21 cellular contexts compared by ENCODE assay signal in the genomic region with DNA sequence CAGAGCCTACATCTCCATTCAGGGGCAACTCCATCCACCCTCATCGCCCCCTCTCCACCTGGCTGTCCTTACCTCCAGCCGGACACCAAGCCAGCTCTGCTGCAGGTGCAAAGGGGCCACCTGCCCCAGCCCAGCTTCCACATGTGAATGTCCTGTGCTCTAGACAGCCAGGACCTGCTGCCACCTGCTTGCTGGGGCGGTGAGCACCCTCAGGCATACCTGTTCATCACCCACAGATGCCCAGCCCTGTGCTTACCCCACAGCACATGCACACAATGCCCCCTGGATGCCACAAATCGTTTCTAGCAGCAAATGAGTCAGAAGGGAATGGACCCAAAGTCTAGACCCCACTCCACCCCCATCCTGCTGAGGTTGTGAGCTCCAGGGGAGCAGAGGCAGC. TPM values are rescaled to one million over a fixed set of nuclear protein-coding genes. Genes with fewer than 3 reads are reported as not detected.
DNase-seq lines count a peak whose midpoint lies in the region; TF ChIP-seq lines count a peak whose summit lies in the region.
"Had no signal": no experiment of that assay in that cellular context is flagged by ENCODE, and none has a peak within 500 bp of the region (broad histone marks: within the 10 kb centered on the region; RNA-seq: fewer than 3 reads in every experiment).

No MANE protein-coding gene starts in this region.

- no peaks in the 10 kb centered on the region for H3K9me3 Mint-ChIP-seq in CD14-positive monocyte
- H3K9me3 Mint-ChIP-seq: activated T-helper 1 cell treated with anti-CD3 and anti-CD28 coated beads, Interleukin-12 subunit alpha, Interleukin-12 subunit beta, Interleukin-2, Interleukin-4 antibody, amounts not matched to agents 30 ng/mL and 10 ng/mL and 1 ng/mL, durations not matched to agents 14 hours and 24 hours and 36 hours; HFFc6; naive thymus-derived CD8-positive, alpha-beta T cell had no signal

- no peak for TF ChIP-seq POLR2A in stomach (IDR thresholded peaks at IDR 0.05)

- H3K4me1 Mint-ChIP-seq in CD14-positive monocyte = peaks cover 6% of the 10 kb centered on the region

- H3K9me2 ChIP-seq in hepatocyte (replicated peaks; ENCODE audit: insufficient read depth) = no peaks in the 10 kb centered on the region

- H3K27me3 Mint-ChIP-seq in CD14-positive monocyte (ENCODE audit: low read depth in 3 of 3) = peaks cover 9 to 31% (median 10%) of the 10 kb centered on the region in 3 donors

- intact Hi-C loops in CD14-positive monocyte (cut with micrococcal nuclease) = no loop called here
- intact Hi-C loops in stomach (cut with DNase I; ENCODE audit: low total_unique reads) = no loop called here

- 93% methylated on average over 4 of the region's 4 CpGs for WGBS in hepatocyte (ENCODE audit: low lambda C conversion rate, missing lambda C conversion rate)
- 74 to 96% (median 79%) methylated on average over 4 of the region's 4 CpGs for WGBS in stomach, 5 donors

- H3K27ac Mint-ChIP-seq in CD14-positive monocyte = no peak overlapping the region
- H3K27ac Mint-ChIP-seq: activated naive CD8-positive, alpha-beta T cell; activated T-helper 1 cell treated with anti-CD3 and anti-CD28 coated beads, Interleukin-12 subunit alpha, Interleukin-12 subunit beta, Interleukin-2, Interleukin-4 antibody, amounts not matched to agents 30 ng/mL and 10 ng/mL and 1 ng/mL, durations not matched to agents 14 hours and 24 hours and 36 hours; HFFc6; naive thymus-derived CD8-positive, alpha-beta T cell had no signal

- H3K9me3 ChIP-seq in hepatocyte (ENCODE audit: low read depth) (no peaks in the 10 kb centered on the region), stomach (no peaks in the 10 kb centered on the region)

- H3K4me1 ChIP-seq in hepatocyte (ENCODE audit: insufficient read depth) = peaks cover 17% of the 10 kb centered on the region
- H3K4me1 ChIP-seq in stomach = peaks cover 0 to 30% (median 12%) of the 10 kb centered on the region in 4 donors

- H3K27ac ChIP-seq in hepatocyte (no peak overlapping the region), stomach (no peak overlapping the region)
- H3K27ac ChIP-seq: KMS-11, VCaP had no signal

- H3K36me3 ChIP-seq in hepatocyte (replicated peaks; ENCODE audit: insufficient read depth, low read depth) (no peaks in the 10 kb centered on the region), stomach (no peaks in the 10 kb centered on the region)

- H3K79me2 ChIP-seq in hepatocyte = no peaks in the 10 kb centered on the region

- no peaks in the 10 kb centered on the region for H3K36me3 Mint-ChIP-seq in CD14-positive monocyte
- H3K36me3 Mint-ChIP-seq: activated naive CD8-positive, alpha-beta T cell; naive thymus-derived CD8-positive, alpha-beta T cell had no signal

- H2AFZ ChIP-seq in hepatocyte = no peak overlapping the region

- no peak for TF ChIP-seq CTCF in CD14-positive monocyte (IDR thresholded peaks at IDR 0.05)
- TF ChIP-seq CTCF in hepatocyte (IDR thresholded peaks at IDR 0.05; ENCODE audit: poor library complexity) = no peak
- TF ChIP-seq CTCF in stomach (IDR thresholded peaks at IDR 0.05) = no peak

- DNase-seq in CD14-positive monocyte (ENCODE audit: low spot score) = peak; percentile 22
- DNase-seq in Daoy (ENCODE audit: low read depth) = peak; percentile 0
- peak; percentile 2 for DNase-seq in hepatocyte (ENCODE audit: low spot score)
- peak; percentile 23 for DNase-seq in stomach
- no peak for DNase-seq in SIG-M5 (lab: John Stamatoyannopoulos, UW)
- no peak for DNase-seq in SW 1271 (lab: John Stamatoyannopoulos, UW)
- DNase-seq in activated naive CD4-positive, alpha-beta T cell treated with Interleukin-2 at 50 U/mL for 16 hours = no peak
- DNase-seq: Calu3; central memory CD4-positive, alpha-beta T cell; HFFc6; MV-4-11; naive thymus-derived CD8-positive, alpha-beta T cell; NCI-H146; trophoblast cell had no signal

- H3K27me3 ChIP-seq in hepatocyte (no peaks in the 10 kb centered on the region), stomach (peaks cover 0 to 34% (median 0%) of the 10 kb centered on the region in 3 donors)

- H3K4me3 ChIP-seq in hepatocyte (no peak overlapping the region), stomach (no peak overlapping the region)
- H3K4me3 ChIP-seq: smooth muscle cell had no signal

- H3K4me2 ChIP-seq in hepatocyte = no peak overlapping the region
- H3K4me2 ChIP-seq: KMS-11, smooth muscle cell had no signal

- no peaks in the 10 kb centered on the region for H4K20me1 ChIP-seq in hepatocyte (ENCODE audit: insufficient read depth, poor library complexity, severe bottlenecking)

- no peak for TF ChIP-seq EP300 in stomach (IDR thresholded peaks at IDR 0.05)

- H3K4me3 Mint-ChIP-seq in CD14-positive monocyte = no peak overlapping the region
- H3K4me3 Mint-ChIP-seq: activated naive CD8-positive, alpha-beta T cell; activated T-helper 1 cell treated with anti-CD3 and anti-CD28 coated beads, Interleukin-12 subunit alpha, Interleukin-12 subunit beta, Interleukin-2, Interleukin-4 antibody, amounts not matched to agents 30 ng/mL and 10 ng/mL and 1 ng/mL, durations not matched to agents 14 hours and 24 hours and 36 hours; HFFc6; naive thymus-derived CD8-positive, alpha-beta T cell had no signal

RNA-seq across cellular contexts. Expression of gene NKD2, which starts 13.3 kb away (rescaled TPM):
- polyA plus RNA-seq in CD14-positive monocyte = not detected
- total RNA-seq in Daoy (2014; rRNA removed; shearing (Covaris generic)) = 0.45 and 1.3 TPM in 2 replicates
- total RNA-seq in hepatocyte = 1.4 and 2.0 TPM in 2 replicates
- 9.1 and 10.1 TPM in 2 replicates for polyA plus RNA-seq in hepatocyte
- total RNA-seq in stomach = 10 to 100 TPM in 1 of 5 donors, 1 to 10 TPM in 2, not detected in 2; 1.8 to 13.6 (median 4.4) TPM
- 10 to 100 TPM in 2 of 3 donors, 1 to 10 TPM in 1; 5.3 to 12.8 (median 10.5) TPM for polyA plus RNA-seq in stomach
- total RNA-seq: HFFc6; naive thymus-derived CD8-positive, alpha-beta T cell; osteocyte had no signal
- polyA plus RNA-seq: fibroblast of lung had no signal

Comparison
In these comparisons a context has a peak if more than half of its experiments do, and no peak if none do; other contexts are left out.
1. DNase-seq: peak in CD14-positive monocyte (single experiment), Daoy (single experiment), hepatocyte (single experiment) and stomach (single experiment); none in SIG-M5 (single experiment), SW 1271 (0 of 2) and activated naive CD4-positive, alpha-beta T cell treated with Interleukin-2 at 50 U/mL for 16 hours (single experiment).